Comparison of ENCODE assay signal across 15 cellular contexts in genomic region chr13:97238432-97238831, GRCh38. TPM values are rescaled to one million over a fixed set of nuclear protein-coding genes. Genes with fewer than 3 reads are reported as not detected.
DNase-seq lines count a peak whose midpoint lies in the region; ATAC-seq and TF ChIP-seq lines count a peak whose summit lies in the region.
"Had no signal": no experiment of that assay in that cellular context is flagged by ENCODE, and none has a peak within 500 bp of the region (broad histone marks: within the 10 kb centered on the region; RNA-seq: fewer than 3 reads in every experiment).

No MANE protein-coding gene starts in this region.

- peak; percentile 57 for ATAC-seq in activated CD4-positive, alpha-beta T cell treated with anti-CD3 and anti-CD28 coated beads for 36 hours
- no peak for ATAC-seq in GM18858 (IDR thresholded peaks at IDR 0.05; ENCODE audit: unreplicated experiment)
- ATAC-seq in GM21619 (IDR thresholded peaks at IDR 0.05; ENCODE audit: unreplicated experiment): no peak
- ATAC-seq: WTC11 had no signal

- intact Hi-C loops in activated CD4-positive, alpha-beta T cell treated with anti-CD3 and anti-CD28 coated beads for 36 hours (cut with DNase I, micrococcal nuclease): no loop called here

- no peak for TF ChIP-seq CTCF in osteocyte (IDR thresholded peaks at IDR 0.05)

- peak overlapping the region; percentile 48 for H3K27ac Mint-ChIP-seq in activated CD4-positive, alpha-beta T cell treated with anti-CD3 and anti-CD28 coated beads for 36 hours
- peak overlapping the region; percentile 29 for H3K27ac Mint-ChIP-seq in osteocyte (ENCODE audit: unreplicated experiment)
- H3K27ac Mint-ChIP-seq: nephron progenitor cell, WTC11 had no signal

- peaks cover 44% of the 10 kb centered on the region for H3K4me1 Mint-ChIP-seq in activated CD4-positive, alpha-beta T cell treated with anti-CD3 and anti-CD28 coated beads for 36 hours
- peaks cover 79% of the 10 kb centered on the region for H3K4me1 Mint-ChIP-seq in osteocyte (ENCODE audit: unreplicated experiment)

- peaks cover 4% of the 10 kb centered on the region for H3K36me3 Mint-ChIP-seq in activated CD4-positive, alpha-beta T cell treated with anti-CD3 and anti-CD28 coated beads for 36 hours (ENCODE audit: low read depth)
- peaks cover 18% of the 10 kb centered on the region for H3K36me3 Mint-ChIP-seq in osteocyte (ENCODE audit: unreplicated experiment)
- H3K36me3 Mint-ChIP-seq: WTC11 had no signal

- H3K9me3 Mint-ChIP-seq in activated CD4-positive, alpha-beta T cell treated with anti-CD3 and anti-CD28 coated beads for 36 hours (ENCODE audit: low read depth): no peaks in the 10 kb centered on the region
- H3K9me3 Mint-ChIP-seq in osteocyte (ENCODE audit: unreplicated experiment): no peaks in the 10 kb centered on the region
- H3K9me3 Mint-ChIP-seq: WTC11 had no signal

- DNase-seq in activated CD4-positive, alpha-beta T cell treated with anti-CD3 and anti-CD28 coated beads for 36 hours: peak; percentile 32
- DNase-seq in activated CD4-positive, alpha-beta T cell treated with anti-CD3 and anti-CD28 coated beads, Interleukin-2, amount 50 U/mL, for 48 hours: no peak
- peak; percentile 12 for DNase-seq in stimulated activated naive CD4-positive, alpha-beta T cell treated with Interleukin-2 at 50 U/mL for 16 hours (lab: John Stamatoyannopoulos, UW)
- no peak for DNase-seq in stimulated activated naive CD4-positive, alpha-beta T cell (lab: John Stamatoyannopoulos, UW)
- DNase-seq in osteocyte (ENCODE audit: extremely low spot score, unreplicated experiment): no peak
- DNase-seq in NCI-H1105 treated with DMSO at 0.1 percent for 48 hours (lab: John Stamatoyannopoulos, UW): no peak
- DNase-seq: cortex of kidney; hippocampal formation; NCI-H1092; nephron progenitor cell; stimulated activated CD4-positive, alpha-beta T cell treated with anti-CD3 and anti-CD28 coated beads, Interleukin-2, amount 100 ng/mL, for 48 hours had no signal

- CTCF ChIA-PET in activated CD4-positive, alpha-beta T cell treated with anti-CD3 and anti-CD28 coated beads for 36 hours (lab: Charles Lee): interaction anchor here (0.6 to 0.8 kb wide), 3 partner anchors 10 to 102 kb away, joined by 3 read pairs; no protein-coding TSS in a partner anchor

- no peak overlapping the region for H3K4me3 Mint-ChIP-seq in activated CD4-positive, alpha-beta T cell treated with anti-CD3 and anti-CD28 coated beads for 36 hours
- no peak overlapping the region for H3K4me3 Mint-ChIP-seq in osteocyte (ENCODE audit: unreplicated experiment)
- H3K4me3 Mint-ChIP-seq: CD14-positive monocyte, nephron progenitor cell, WTC11 had no signal

- POLR2A ChIA-PET in activated CD4-positive, alpha-beta T cell treated with anti-CD3 and anti-CD28 coated beads for 36 hours (lab: Charles Lee): no interaction called here

- H3K27me3 Mint-ChIP-seq in activated CD4-positive, alpha-beta T cell treated with anti-CD3 and anti-CD28 coated beads for 36 hours: no peaks in the 10 kb centered on the region
- no peaks in the 10 kb centered on the region for H3K27me3 Mint-ChIP-seq in osteocyte (ENCODE audit: unreplicated experiment)

RNA-seq across cellular contexts. Expression of gene MBNL2, which starts 16.3 kb away (rescaled TPM):
- total RNA-seq in activated CD4-positive, alpha-beta T cell treated with anti-CD3 and anti-CD28 coated beads for 36 hours: 10 to 100 TPM; 16.7 to 24.5 TPM
- 66.6 and 71.8 TPM in 2 replicates for total RNA-seq in osteocyte

Comparison
In these comparisons a context has a peak if more than half of its experiments do, and no peak if none do; other contexts are left out.
1. DNase-seq: peak in activated CD4-positive, alpha-beta T cell treated with anti-CD3 and anti-CD28 coated beads for 36 hours (single experiment) and stimulated activated naive CD4-positive, alpha-beta T cell treated with Interleukin-2 at 50 U/mL for 16 hours (single experiment); none in activated CD4-positive, alpha-beta T cell treated with anti-CD3 and anti-CD28 coated beads, Interleukin-2, amount 50 U/mL, for 48 hours (0 of 2), stimulated activated naive CD4-positive, alpha-beta T cell (0 of 6), osteocyte (single experiment) and NCI-H1105 treated with DMSO at 0.1 percent for 48 hours (single experiment).